Comparison of ENCODE assay signal across 11 cellular contexts in the genomic region with DNA sequence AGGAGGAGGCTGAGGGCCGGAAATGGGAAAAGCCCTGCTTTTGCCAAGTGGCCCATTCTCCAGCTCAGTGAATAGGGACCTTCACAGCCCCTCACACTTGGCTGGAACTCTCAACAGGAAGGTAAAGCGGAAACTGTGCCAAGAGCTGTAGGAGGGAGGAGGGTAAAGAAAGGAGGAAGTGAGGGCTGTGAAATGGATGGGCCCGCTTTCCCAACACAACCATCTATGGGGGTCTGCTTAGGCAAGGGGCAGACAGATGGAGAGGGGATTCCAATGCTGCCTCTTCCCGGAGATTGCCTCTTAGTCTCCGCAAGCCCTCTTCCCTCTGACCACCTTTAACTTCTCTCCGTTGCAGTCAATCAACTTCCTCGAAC. TPM values are rescaled to one million over a fixed set of nuclear protein-coding genes. Genes with fewer than 3 reads are reported as not detected.
DNase-seq lines count a peak whose midpoint lies in the region; ATAC-seq and TF ChIP-seq lines count a peak whose summit lies in the region.
"Had no signal": no experiment of that assay in that cellular context is flagged by ENCODE, and none has a peak within 500 bp of the region (broad histone marks: within the 10 kb centered on the region; RNA-seq: fewer than 3 reads in every experiment).

No MANE protein-coding gene starts in this region.

- peaks cover 6% of the 10 kb centered on the region for H3K27me3 Mint-ChIP-seq in neural crest cell (ENCODE audit: low read depth)
- H3K27me3 Mint-ChIP-seq: stimulated activated memory B cell treated with anti-CD40 and anti-IgM and Interleukin-4, amounts not matched to agents 10 μg/mL and 1 μg/mL and 100 μg/mL, for 72 hours had no signal

- no peaks in the 10 kb centered on the region for H3K36me3 Mint-ChIP-seq in neural crest cell (ENCODE audit: low read depth)
- H3K36me3 Mint-ChIP-seq: stimulated activated memory B cell treated with anti-CD40 and anti-IgM and Interleukin-4, amounts not matched to agents 10 μg/mL and 1 μg/mL and 100 μg/mL, for 72 hours; T-cell had no signal

- 65 to 68% methylated on average over 7 of the region's 7 CpGs for WGBS in heart right ventricle, 2 donors

- H3K27ac Mint-ChIP-seq in neural crest cell (ENCODE audit: unreplicated experiment), result peak overlapping the region; percentile 85
- H3K27ac Mint-ChIP-seq: stimulated activated memory B cell treated with anti-CD40 and anti-IgM and Interleukin-4, amounts not matched to agents 10 μg/mL and 1 μg/mL and 100 μg/mL, for 72 hours; T-cell had no signal

- DNase-seq in heart right ventricle (no peak), left cardiac atrium (no peak), coronary artery (ENCODE audit: low spot score) (no peak), neural crest cell (ENCODE audit: low read depth, low spot score) (no peak), upper lobe of right lung (no peak), NCI-H69 (lab: John Stamatoyannopoulos, UW) (no peak)
- no peak for DNase-seq in activated CD4-positive, CD25-positive, alpha-beta regulatory T cell treated with anti-CD3 and anti-CD28 coated beads, Interleukin-2, amount 50 U/mL, for 72 hours

- peak in 2 of 8 donors; percentile 6 to 10 for ATAC-seq in heart right ventricle
- no peak for ATAC-seq in left cardiac atrium
- ATAC-seq in upper lobe of right lung, result peak; percentile 51
- no peak for ATAC-seq in GM21423 (IDR thresholded peaks at IDR 0.05; ENCODE audit: unreplicated experiment)
- ATAC-seq: stimulated activated memory B cell treated with anti-CD40 and anti-IgM and Interleukin-4, amounts not matched to agents 10 μg/mL and 1 μg/mL and 100 μg/mL, for 72 hours; T-cell had no signal

- H3K27me3 ChIP-seq in heart right ventricle, result no peaks in the 10 kb centered on the region
- no peaks in the 10 kb centered on the region for H3K27me3 ChIP-seq in upper lobe of right lung

- H3K4me3 ChIP-seq in heart right ventricle (peak overlapping the region in 3 of 10 donors; percentile 9 to 15 (median 12)), coronary artery (peak overlapping the region; percentile 22), upper lobe of right lung (no peak overlapping the region)
- H3K4me3 ChIP-seq: A549 had no signal

- TF ChIP-seq CTCF in heart right ventricle (IDR thresholded peaks at IDR 0.05) (no peak), coronary artery (IDR thresholded peaks at IDR 0.05) (no peak), neural crest cell (conservative IDR thresholded peaks at IDR 0.05) (no peak), upper lobe of right lung (IDR thresholded peaks at IDR 0.05) (no peak)

- H3K4me1 ChIP-seq in heart right ventricle (peaks cover 39 to 98% (median 92%) of the 10 kb centered on the region in 9 donors), upper lobe of right lung (peaks cover 27% of the 10 kb centered on the region)

- H3K27ac ChIP-seq in heart right ventricle (peak overlapping the region in 9 of 10 donors; percentile 51 to 98 (median 81)), coronary artery (peak overlapping the region in 1 of 2 donors; percentile 80), upper lobe of right lung (peak overlapping the region; percentile 78)
- H3K27ac ChIP-seq: A549 had no signal

- no peak overlapping the region for H3K4me3 Mint-ChIP-seq in neural crest cell
- H3K4me3 Mint-ChIP-seq: stimulated activated memory B cell treated with anti-CD40 and anti-IgM and Interleukin-4, amounts not matched to agents 10 μg/mL and 1 μg/mL and 100 μg/mL, for 72 hours; T-cell had no signal

- H3K9me3 Mint-ChIP-seq in neural crest cell, result no peaks in the 10 kb centered on the region
- H3K9me3 Mint-ChIP-seq: stimulated activated memory B cell treated with anti-CD40 and anti-IgM and Interleukin-4, amounts not matched to agents 10 μg/mL and 1 μg/mL and 100 μg/mL, for 72 hours; T-cell had no signal

- intact Hi-C loops in heart right ventricle (cut with DNase I), result loop anchor here in 1 of 10 donors (10.0 kb wide), 1 partner anchor 971 kb away; a partner anchor contains a TSS
- intact Hi-C loops in left cardiac atrium (cut with DNase I), result no loop called here
- intact Hi-C loops in upper lobe of right lung (cut with DNase I), result no loop called here

- H3K9me3 ChIP-seq in heart right ventricle, result no peaks in the 10 kb centered on the region
- H3K9me3 ChIP-seq in upper lobe of right lung, result no peaks in the 10 kb centered on the region
- H3K9me3 ChIP-seq: A549 had no signal

- peaks cover 32% of the 10 kb centered on the region for H3K4me1 Mint-ChIP-seq in neural crest cell

- H3K36me3 ChIP-seq in heart right ventricle, result peaks cover 0 to 21% (median 0%) of the 10 kb centered on the region in 9 donors
- no peaks in the 10 kb centered on the region for H3K36me3 ChIP-seq in upper lobe of right lung

RNA-seq across cellular contexts. Expression of a gene that starts 5.2 kb away (rescaled TPM):
- total RNA-seq in heart right ventricle, result 10 to 100 TPM in 9 of 10 donors, 1 to 10 TPM in 1; 8.7 to 34.6 (median 14.8) TPM
- polyA plus RNA-seq in heart right ventricle, result 1 to 10 TPM; 6.8 to 9.9 TPM
- total RNA-seq in left cardiac atrium, result 10 to 100 TPM; 18.4 to 31.7 TPM
- total RNA-seq in neural crest cell, result 2.7 and 3.5 TPM in 2 replicates
- 13.3 TPM for total RNA-seq in upper lobe of right lung

RNA-seq across cellular contexts. Expression of a gene that starts 21.7 kb away (rescaled TPM):
- total RNA-seq in heart right ventricle (1 to 10 TPM; 5.0 to 10.0 (median 6.5) TPM), left cardiac atrium (1 to 10 TPM; 7.8 TPM), neural crest cell (25.7 and 26.7 TPM in 2 replicates), upper lobe of right lung (10.9 TPM)
- polyA plus RNA-seq in heart right ventricle, result 1 to 10 TPM; 4.0 to 4.1 TPM
